ENCODE assay signal across 1 cellular context in genomic region chr16:85359147-85359822, GRCh38.
TF ChIP-seq lines count a peak whose summit lies in the region.

No MANE protein-coding gene starts in this region.

TF ChIP-seq in K562, 482 proteins besides CTCF, POLR2A, EP300 and RAD21 (continued from another document and continues in another):
- TF ChIP-seq TSC22D4 (tag; IDR thresholded peaks at IDR 0.05) = no peak
- no peak for TF ChIP-seq NKRF (IDR thresholded peaks at IDR 0.05; ENCODE audit: borderline replicate concordance)
- 0 out of 2 replicates have a peak, but pooled peaks have one; percentile 64 for TF ChIP-seq ZNF584 (CRISPR knock-in tag; IDR thresholded peaks at IDR 0.05; ENCODE audit: low read depth)
- TF ChIP-seq KDM5B (IDR thresholded peaks at IDR 0.05; ENCODE audit: insufficient replicate concordance, low read depth, low read length) = no peak
- TF ChIP-seq MYBL2 (IDR thresholded peaks at IDR 0.05; ENCODE audit: low read depth) = no peak
- TF ChIP-seq MYBL2 (CRISPR knock-in tag; IDR thresholded peaks at IDR 0.05; ENCODE audit: borderline replicate concordance) = no peak
- no peak for TF ChIP-seq SRSF9 (IDR thresholded peaks at IDR 0.05; ENCODE audit: borderline replicate concordance, low read depth, low read length)
- no peak for TF ChIP-seq POLR2AphosphoS2 (IDR thresholded peaks at IDR 0.05; ENCODE audit: low read length)
- peak in 1 of 2 experiments; percentile 83; a peak in 2 of 4 replicates for TF ChIP-seq RCOR1 (IDR thresholded peaks at IDR 0.05; ENCODE audit: borderline replicate concordance in 1 of 2, low read depth in 2 of 2, low read length in 2 of 2)
- TF ChIP-seq GTF3C2 (IDR thresholded peaks at IDR 0.05; ENCODE audit: borderline replicate concordance, extremely low read depth, insufficient read length) = no peak
- peak; percentile 47; the same call in 1 of the 2 replicates for TF ChIP-seq GABPB1 (CRISPR knock-in tag; IDR thresholded peaks at IDR 0.05)
- TF ChIP-seq CEBPB (tag; IDR thresholded peaks at IDR 0.05) = peak; percentile 51
- TF ChIP-seq ZNF280A (IDR thresholded peaks at IDR 0.05; ENCODE audit: low read depth, partially characterized antibody) = no peak
- peak; percentile 42; the same call in 1 of the 2 replicates for TF ChIP-seq MAFK (IDR thresholded peaks at IDR 0.05; ENCODE audit: low read length)
- no peak for TF ChIP-seq CEBPZ (IDR thresholded peaks at IDR 0.05; ENCODE audit: borderline replicate concordance, low read depth, low read length)
- TF ChIP-seq DIDO1 (tag; IDR thresholded peaks at IDR 0.05; ENCODE audit: low read depth) = no peak
- TF ChIP-seq TRIM28 (IDR thresholded peaks at IDR 0.05) = no peak
- no peak for TF ChIP-seq HIVEP1 (CRISPR knock-in tag; IDR thresholded peaks at IDR 0.05)
- no peak for TF ChIP-seq E2F5 (CRISPR knock-in tag; IDR thresholded peaks at IDR 0.05)
- TF ChIP-seq E4F1 (CRISPR knock-in tag; IDR thresholded peaks at IDR 0.05; ENCODE audit: borderline replicate concordance) = no peak
- TF ChIP-seq SFPQ (IDR thresholded peaks at IDR 0.05; ENCODE audit: low read depth, low read length) = no peak
- no peak for TF ChIP-seq ZNF830 (CRISPR knock-in tag; IDR thresholded peaks at IDR 0.05)
- TF ChIP-seq POLR2AphosphoS5 (IDR thresholded peaks at IDR 0.05; ENCODE audit: control insufficient read depth, insufficient read depth, low read depth, low read length) = no peak
- no peak for TF ChIP-seq ZNF41 (CRISPR knock-in tag; conservative IDR thresholded peaks at IDR 0.05)
- no peak; a peak in 1 of 4 replicates for TF ChIP-seq UBTF (IDR thresholded peaks at IDR 0.05; ENCODE audit: borderline replicate concordance in 1 of 2, low read depth in 2 of 2, low read length in 2 of 2)
- peak; percentile 92 for TF ChIP-seq SMARCC2 (IDR thresholded peaks at IDR 0.05; ENCODE audit: low read depth)
- TF ChIP-seq ZBTB12 (CRISPR knock-in tag; IDR thresholded peaks at IDR 0.05) = no peak
- TF ChIP-seq MTA2 (IDR thresholded peaks at IDR 0.05; ENCODE audit: low read depth) = peak; percentile 34; the same call in 1 of the 2 replicates
- no peak for TF ChIP-seq MECOM (CRISPR knock-in tag; IDR thresholded peaks at IDR 0.05)
- TF ChIP-seq ETV6 (IDR thresholded peaks at IDR 0.05; ENCODE audit: borderline replicate concordance in 1 of 2, low read depth in 2 of 2, low read length in 1 of 2) = no peak
- no peak for TF ChIP-seq ETV6 (CRISPR knock-in tag; IDR thresholded peaks at IDR 0.05; ENCODE audit: borderline replicate concordance)
- no peak for TF ChIP-seq TCF7L2 (IDR thresholded peaks at IDR 0.05; ENCODE audit: low read depth, low read length)
- TF ChIP-seq HDGF (IDR thresholded peaks at IDR 0.05) = no peak
- peak; percentile 18 for TF ChIP-seq SMARCB1 (IDR thresholded peaks at IDR 0.05; ENCODE audit: insufficient read length, low read depth)
- TF ChIP-seq ZBTB34 (CRISPR knock-in tag; IDR thresholded peaks at IDR 0.05) = peak; percentile 92
- TF ChIP-seq KAT7 (CRISPR knock-in tag; IDR thresholded peaks at IDR 0.05; ENCODE audit: borderline replicate concordance) = no peak; the same call in 1 of the 2 replicates
- no peak for TF ChIP-seq FOXA1 (IDR thresholded peaks at IDR 0.05; ENCODE audit: borderline replicate concordance)
- TF ChIP-seq RBM34 (IDR thresholded peaks at IDR 0.05; ENCODE audit: borderline replicate concordance, insufficient read depth, low read length) = no peak
- no peak for TF ChIP-seq FOXK2 (conservative IDR thresholded peaks at IDR 0.05 in 1 of 2, IDR thresholded peaks at IDR 0.05 in 1 of 2; ENCODE audit: low read depth in 2 of 2)
- TF ChIP-seq DNMT1 (IDR thresholded peaks at IDR 0.05) = no peak
